In the genomic region with DNA sequence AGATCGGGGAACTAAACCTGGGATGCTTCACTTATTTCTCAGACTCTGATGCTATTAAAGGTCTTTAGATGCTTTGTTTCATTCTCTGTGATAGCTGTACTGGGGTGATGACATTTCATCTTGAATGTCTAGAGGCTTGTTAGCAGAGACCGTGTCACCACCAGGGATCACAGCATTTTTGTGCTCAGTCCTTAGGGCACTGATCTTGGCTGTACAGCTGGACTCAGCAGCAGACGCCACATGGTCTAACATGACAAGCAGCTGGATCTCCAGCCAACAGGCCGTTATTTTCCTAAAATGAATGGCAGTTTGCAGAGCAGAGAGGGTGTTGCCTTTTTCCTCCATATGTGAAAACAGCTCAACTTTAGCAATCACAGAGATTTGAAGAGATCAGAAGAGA, we compare ENCODE assay signal across 18 cellular contexts.
"Had no signal": no experiment of that assay in that cellular context is flagged by ENCODE, and none has a peak within 500 bp of the region (broad histone marks: within the 10 kb centered on the region; RNA-seq: fewer than 3 reads in every experiment).

No MANE protein-coding gene starts in this region.

- H3K4me1 Mint-ChIP-seq: activated B cell treated with CpG ODN at 0.5 μM for 24 hours; activated CD4-positive, alpha-beta T cell treated with anti-CD3 and anti-CD28 coated beads, Interleukin-2, amount 10 ng/mL, durations not matched to agents 24 days and 14 days; activated CD8-positive, alpha-beta memory T cell treated with anti-CD3 and anti-CD28 coated beads, Interleukin-2, amount 10 ng/mL, durations not matched to agents 7 days and 5 days; activated naive CD4-positive, alpha-beta T cell treated with anti-CD3 and anti-CD28 coated beads, Interleukin-2, amount 50 U/mL, for 24 hours had no signal

- H3K36me3 Mint-ChIP-seq: activated CD8-positive, alpha-beta memory T cell treated with anti-CD3 and anti-CD28 coated beads, Interleukin-2, amount 10 ng/mL, durations not matched to agents 7 days and 5 days; activated naive CD4-positive, alpha-beta T cell treated with anti-CD3 and anti-CD28 coated beads, Interleukin-2, amount 50 U/mL, for 24 hours had no signal

- H3K27ac ChIP-seq: breast epithelium, SJCRH30 had no signal

- H3K9me3 ChIP-seq: SJCRH30 had no signal

- H3K4me3 ChIP-seq: breast epithelium, K562, SJCRH30 had no signal

- H3K4me1 ChIP-seq: breast epithelium, SJCRH30 had no signal

- ATAC-seq: activated CD8-positive, alpha-beta memory T cell treated with anti-CD3 and anti-CD28 coated beads, Interleukin-2, amount 10 ng/mL, durations not matched to agents 7 days and 5 days; K562 had no signal

- DNase-seq: activated B cell treated with CpG ODN at 0.5 μM for 24 hours; activated CD4-positive, alpha-beta T cell treated with anti-CD3 and anti-CD28 coated beads for 1 hour; activated CD4-positive, alpha-beta T cell treated with anti-CD3 and anti-CD28 coated beads, Interleukin-2, amount 10 ng/mL, durations not matched to agents 24 days and 14 days; activated CD4-positive, alpha-beta T cell treated with anti-CD3 and anti-CD28 coated beads, Interleukin-2, amount 50 U/mL, for 48 hours; activated CD8-positive, alpha-beta memory T cell treated with anti-CD3 and anti-CD28 coated beads, Interleukin-2, amount 10 ng/mL, durations not matched to agents 7 days and 5 days; activated effector memory CD4-positive, alpha-beta T cell treated with Interleukin-2 at 50 U/mL for 16 hours; activated naive CD4-positive, alpha-beta T cell; activated T-cell treated with anti-CD3 and anti-CD28 coated beads, Interleukin-2, amount 50 U/mL, for 24 hours; aorta; NCI-H1930; NCI-H2107; NCI-H526 treated with DMSO at 0.1 percent for 48 hours had no signal

- H3K27ac Mint-ChIP-seq: activated B cell treated with CpG ODN at 0.5 μM for 24 hours; activated CD4-positive, alpha-beta T cell treated with anti-CD3 and anti-CD28 coated beads, Interleukin-2, amount 10 ng/mL, durations not matched to agents 24 days and 14 days; activated CD8-positive, alpha-beta memory T cell treated with anti-CD3 and anti-CD28 coated beads, Interleukin-2, amount 10 ng/mL, durations not matched to agents 7 days and 5 days; activated naive CD4-positive, alpha-beta T cell treated with anti-CD3 and anti-CD28 coated beads, Interleukin-2, amount 50 U/mL, for 24 hours; activated T-cell treated with anti-CD3 and anti-CD28 coated beads, Interleukin-2, amount 50 U/mL, for 24 hours; activated T-helper 1 cell treated with anti-CD3 and anti-CD28 coated beads, Interleukin-12 subunit alpha, Interleukin-12 subunit beta, Interleukin-2, Interleukin-4 antibody, amounts not matched to agents 30 ng/mL and 10 ng/mL and 1 ng/mL, durations not matched to agents 14 hours and 24 hours and 36 hours; T-helper 1 cell treated with Interleukin-12 subunit alpha and Interleukin-12 subunit beta and Interleukin-4 antibody, amounts not matched to agents 30 μg/mL and 1 μg/mL, for 36 hours had no signal

- H3K27me3 Mint-ChIP-seq: activated B cell treated with CpG ODN at 0.5 μM for 24 hours; activated CD4-positive, alpha-beta T cell treated with anti-CD3 and anti-CD28 coated beads, Interleukin-2, amount 10 ng/mL, durations not matched to agents 24 days and 14 days; activated CD8-positive, alpha-beta memory T cell treated with anti-CD3 and anti-CD28 coated beads, Interleukin-2, amount 10 ng/mL, durations not matched to agents 7 days and 5 days; activated naive CD4-positive, alpha-beta T cell treated with anti-CD3 and anti-CD28 coated beads, Interleukin-2, amount 50 U/mL, for 24 hours; activated T-cell treated with anti-CD3 and anti-CD28 coated beads, Interleukin-2, amount 50 U/mL, for 24 hours had no signal

- H3K4me3 Mint-ChIP-seq: activated B cell treated with CpG ODN at 0.5 μM for 24 hours; activated CD4-positive, alpha-beta T cell treated with anti-CD3 and anti-CD28 coated beads, Interleukin-2, amount 10 ng/mL, durations not matched to agents 24 days and 14 days; activated CD8-positive, alpha-beta memory T cell treated with anti-CD3 and anti-CD28 coated beads, Interleukin-2, amount 10 ng/mL, durations not matched to agents 7 days and 5 days; activated naive CD4-positive, alpha-beta T cell treated with anti-CD3 and anti-CD28 coated beads, Interleukin-2, amount 50 U/mL, for 24 hours; activated T-cell treated with anti-CD3 and anti-CD28 coated beads, Interleukin-2, amount 50 U/mL, for 24 hours; activated T-helper 1 cell treated with anti-CD3 and anti-CD28 coated beads, Interleukin-12 subunit alpha, Interleukin-12 subunit beta, Interleukin-2, Interleukin-4 antibody, amounts not matched to agents 30 ng/mL and 10 ng/mL and 1 ng/mL, durations not matched to agents 14 hours and 24 hours and 36 hours; T-helper 1 cell treated with Interleukin-12 subunit alpha and Interleukin-12 subunit beta and Interleukin-4 antibody, amounts not matched to agents 30 μg/mL and 1 μg/mL, for 36 hours had no signal

- H3K36me3 ChIP-seq: breast epithelium, SJCRH30 had no signal

- H3K27me3 ChIP-seq: breast epithelium, SJCRH30 had no signal

- H3K9me3 Mint-ChIP-seq: activated CD4-positive, alpha-beta T cell treated with anti-CD3 and anti-CD28 coated beads, Interleukin-2, amount 10 ng/mL, durations not matched to agents 24 days and 14 days had no signal
